In genomic region chr13:106570354-106570822, GRCh38 we compare ENCODE assay signal across 8 cellular contexts. TPM values are rescaled to one million over a fixed set of nuclear protein-coding genes. Genes with fewer than 3 reads are reported as not detected.
A peak's percentile ranks its signal among the peaks of the same experiment; 100 is the strongest.
DNase-seq lines count a peak whose midpoint lies in the region; ATAC-seq, FAIRE-seq and TF ChIP-seq lines count a peak whose summit lies in the region.

No MANE protein-coding gene starts in this region.

- DNase-seq in EH (ENCODE audit: low read depth), result peak; percentile 72
- DNase-seq in HT1080 (ENCODE audit: low read depth), result peak; percentile 42
- peak; percentile 59 for DNase-seq in activated CD4-positive, alpha-beta T cell treated with anti-CD3 and anti-CD28 coated beads for 1 hour
- peak; percentile 92 for DNase-seq in dermis blood vessel endothelial cell
- DNase-seq in mucosa of gallbladder (ENCODE audit: low spot score), result peak; percentile 83
- DNase-seq in stimulated activated naive B cell treated with anti-CD40 and anti-IgM and Interleukin-4, amounts not matched to agents 10 μg/mL and 1 μg/mL and 100 μg/mL, for 72 hours, result peak; percentile 54
- no peak for DNase-seq in GM12892 (ENCODE audit: insufficient read length)
- DNase-seq in NK-92 (lab: John Stamatoyannopoulos, UW; ENCODE audit: unreplicated experiment), result no peak

- no peak overlapping the region for H3K27ac Mint-ChIP-seq in stimulated activated naive B cell treated with anti-CD40 and anti-IgM and Interleukin-4, amounts not matched to agents 10 μg/mL and 1 μg/mL and 100 μg/mL, for 72 hours

- peaks cover 16 to 31% of the 10 kb centered on the region in 2 donors for H3K4me1 Mint-ChIP-seq in stimulated activated naive B cell treated with anti-CD40 and anti-IgM and Interleukin-4, amounts not matched to agents 10 μg/mL and 1 μg/mL and 100 μg/mL, for 72 hours

- H3K27me3 Mint-ChIP-seq in stimulated activated naive B cell treated with anti-CD40 and anti-IgM and Interleukin-4, amounts not matched to agents 10 μg/mL and 1 μg/mL and 100 μg/mL, for 72 hours, result no peaks in the 10 kb centered on the region

- peak; percentile 35 to 48 for ATAC-seq in stimulated activated naive B cell treated with anti-CD40 and anti-IgM and Interleukin-4, amounts not matched to agents 10 μg/mL and 1 μg/mL and 100 μg/mL, for 72 hours (replicated peaks)

- H3K4me3 Mint-ChIP-seq in stimulated activated naive B cell treated with anti-CD40 and anti-IgM and Interleukin-4, amounts not matched to agents 10 μg/mL and 1 μg/mL and 100 μg/mL, for 72 hours, result peak overlapping the region; percentile 70 to 72

- TF ChIP-seq POLR2A in GM12892 (IDR thresholded peaks at IDR 0.05; ENCODE audit: low read depth, low read length), result no peak

- peaks cover 7 to 27% of the 10 kb centered on the region in 2 donors for H3K36me3 Mint-ChIP-seq in stimulated activated naive B cell treated with anti-CD40 and anti-IgM and Interleukin-4, amounts not matched to agents 10 μg/mL and 1 μg/mL and 100 μg/mL, for 72 hours

- peaks cover 0 to 2% of the 10 kb centered on the region in 2 donors for H3K9me3 Mint-ChIP-seq in stimulated activated naive B cell treated with anti-CD40 and anti-IgM and Interleukin-4, amounts not matched to agents 10 μg/mL and 1 μg/mL and 100 μg/mL, for 72 hours

- no peak for FAIRE-seq in GM12892 (lab: Jason Lieb, UNC)

RNA-seq across cellular contexts. Expression of gene ARGLU1, which starts 2.5 kb away (rescaled TPM):
- 34.1 and 35.7 TPM in 2 replicates for total RNA-seq in HT1080 (2014; rRNA removed; shearing (Covaris generic))
- 27.0 and 37.5 TPM in 2 replicates for polyA plus RNA-seq in HT1080 (2015; cell fraction: cytosol; rRNA removed)
- polyA plus RNA-seq in HT1080 (2015; cell fraction: nucleus; rRNA removed), result 532 and 560 TPM in 2 replicates
- total RNA-seq in dermis blood vessel endothelial cell (51.0 and 71.6 TPM in 2 replicates), mucosa of gallbladder (73.7 TPM)
- 87.6 TPM for polyA plus RNA-seq in GM12892 (2012; ENCODE audit: missing spikeins)

RNA-seq across cellular contexts. Expression of gene EFNB2, which starts 34.9 kb away (rescaled TPM):
- total RNA-seq in HT1080 (2014; rRNA removed; shearing (Covaris generic)), result 17.4 and 22.4 TPM in 2 replicates
- 21.6 and 25.0 TPM in 2 replicates for polyA plus RNA-seq in HT1080 (2015; cell fraction: cytosol; rRNA removed)
- 16.1 and 19.2 TPM in 2 replicates for polyA plus RNA-seq in HT1080 (2015; cell fraction: nucleus; rRNA removed)
- total RNA-seq in dermis blood vessel endothelial cell, result 60.1 and 121 TPM in 2 replicates
- total RNA-seq in mucosa of gallbladder, result 12.9 TPM
- 0.23 TPM for polyA plus RNA-seq in GM12892 (2012; ENCODE audit: missing spikeins)

Comparison
In these comparisons a context has a peak if more than half of its experiments do, and no peak if none do; other contexts are left out.
1. DNase-seq: peak in EH (single experiment), HT1080 (single experiment), activated CD4-positive, alpha-beta T cell treated with anti-CD3 and anti-CD28 coated beads for 1 hour (single experiment), dermis blood vessel endothelial cell (single experiment), mucosa of gallbladder (single experiment) and stimulated activated naive B cell treated with anti-CD40 and anti-IgM and Interleukin-4, amounts not matched to agents 10 μg/mL and 1 μg/mL and 100 μg/mL, for 72 hours (single experiment); none in GM12892 (single experiment) and NK-92 (single experiment).